ENCODE assay signal across 11 cellular contexts in the genomic region with DNA sequence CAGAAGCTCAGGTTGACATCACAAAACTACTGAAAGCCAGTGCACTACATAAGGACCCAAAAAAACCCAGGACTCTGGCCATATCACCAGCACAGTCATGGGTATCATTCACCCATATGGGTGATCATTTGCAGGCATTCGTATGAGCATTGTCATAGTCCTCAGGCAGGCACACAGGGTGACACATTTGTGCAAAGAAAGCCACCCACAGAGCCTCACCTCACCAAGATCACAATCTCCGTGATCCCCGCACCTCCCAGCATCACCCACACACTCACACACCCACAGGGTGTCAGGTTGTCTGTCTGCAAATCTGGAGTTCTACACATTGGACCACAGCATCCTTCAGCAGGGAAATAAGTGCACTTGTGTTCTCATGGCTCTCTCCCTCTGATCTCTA.
DNase-seq lines count a peak whose midpoint lies in the region; ATAC-seq lines count a peak whose summit lies in the region.
"Had no signal": no experiment of that assay in that cellular context is flagged by ENCODE, and none has a peak within 500 bp of the region (broad histone marks: within the 10 kb centered on the region; RNA-seq: fewer than 3 reads in every experiment).

No MANE protein-coding gene starts in this region.

- H4K20me1 ChIP-seq in Karpas-422 (ENCODE audit: insufficient read depth, low read depth, low read length) = no peaks in the 10 kb centered on the region

- no peaks in the 10 kb centered on the region for H3K27me3 Mint-ChIP-seq in activated CD4-positive, alpha-beta memory T cell treated with anti-CD3 and anti-CD28 coated beads, Interleukin-2, amount 10 ng/mL, durations not matched to agents 7 days and 5 days
- no peaks in the 10 kb centered on the region for H3K27me3 Mint-ChIP-seq in activated naive CD8-positive, alpha-beta T cell treated with anti-CD3 and anti-CD28 coated beads, Interleukin-2, amount 10 ng/mL, durations not matched to agents 7 days and 5 days

- no peak overlapping the region for H3K18ac ChIP-seq in mesenchymal stem cell (ENCODE audit: low read depth in 1 of 2, low read length in 2 of 2)

- H3K9me2 ChIP-seq in Karpas-422 (replicated peaks; ENCODE audit: insufficient read depth, low read length) = no peaks in the 10 kb centered on the region

- 95% methylated on average over 3 of the region's 3 CpGs for WGBS in mesenchymal stem cell

- H3K27ac ChIP-seq in Karpas-422 (ENCODE audit: low read length) (no peak overlapping the region), mesenchymal stem cell (ENCODE audit: low read length, poor library complexity, severe bottlenecking) (no peak overlapping the region)

- no peak overlapping the region for H3K23ac ChIP-seq in mesenchymal stem cell (ENCODE audit: low read length in 2 of 2)

- CTCF ChIA-PET in activated CD4-positive, alpha-beta memory T cell treated with anti-CD3 and anti-CD28 coated beads, Interleukin-2, amount 10 ng/mL, durations not matched to agents 7 days and 5 days (lab: Charles Lee) = interaction anchor here (2.5 kb wide), 1 partner anchor 12 kb away, joined by 13 read pairs; no protein-coding TSS in a partner anchor

- no peaks in the 10 kb centered on the region for H3K9me3 ChIP-seq in Karpas-422 (ENCODE audit: low read length)
- no peaks in the 10 kb centered on the region for H3K9me3 ChIP-seq in mesenchymal stem cell (ENCODE audit: control insufficient read depth, low read length)
- H3K9me3 ChIP-seq: BE2C had no signal

- H3K14ac ChIP-seq in mesenchymal stem cell (ENCODE audit: low read length in 2 of 2) = no peak overlapping the region

- no peaks in the 10 kb centered on the region for H3K79me2 ChIP-seq in Karpas-422 (ENCODE audit: low read length)

- no peaks in the 10 kb centered on the region for H3K79me1 ChIP-seq in mesenchymal stem cell (replicated peaks; ENCODE audit: low read length, poor library complexity, severe bottlenecking)

- H3K9ac ChIP-seq in Karpas-422 (ENCODE audit: low read length) (peak overlapping the region; percentile 7; the same call in 1 of the 2 replicates), mesenchymal stem cell (ENCODE audit: low read length) (no peak overlapping the region)

- no peak overlapping the region for H4K8ac ChIP-seq in mesenchymal stem cell (ENCODE audit: low read length)

- DNase-seq in Karpas-422 (no peak), mesenchymal stem cell (no peak), NCI-H2196 (lab: John Stamatoyannopoulos, UW; ENCODE audit: unreplicated experiment) (no peak), NCI-H1436 treated with DMSO at 0.1 percent for 48 hours (lab: John Stamatoyannopoulos, UW) (no peak), UCSD-AML1 (lab: John Stamatoyannopoulos, UW; ENCODE audit: unreplicated experiment) (no peak)
- peak; percentile 72 for DNase-seq in activated CD4-positive, alpha-beta memory T cell treated with anti-CD3 and anti-CD28 coated beads, Interleukin-2, amount 10 ng/mL, durations not matched to agents 7 days and 5 days
- DNase-seq in activated naive CD8-positive, alpha-beta T cell treated with anti-CD3 and anti-CD28 coated beads, Interleukin-2, amount 10 ng/mL, durations not matched to agents 7 days and 5 days = no peak
- peak; percentile 39 for DNase-seq in stimulated activated CD8-positive, alpha-beta memory T cell treated with anti-CD3 and anti-CD28 coated beads, Interleukin-12 subunit alpha, Interleukin-12 subunit beta, amount 100 ng/mL, for 1 hour (ENCODE audit: low read depth)
- DNase-seq: BE2C, cortex of kidney, SW 1271 had no signal

- H3K27ac Mint-ChIP-seq in activated CD4-positive, alpha-beta memory T cell treated with anti-CD3 and anti-CD28 coated beads, Interleukin-2, amount 10 ng/mL, durations not matched to agents 7 days and 5 days = peak overlapping the region; percentile 74
- H3K27ac Mint-ChIP-seq in activated naive CD8-positive, alpha-beta T cell treated with anti-CD3 and anti-CD28 coated beads, Interleukin-2, amount 10 ng/mL, durations not matched to agents 7 days and 5 days = peak overlapping the region; percentile 8

- H3K27me3 ChIP-seq in Karpas-422 (ENCODE audit: low read length) (no peaks in the 10 kb centered on the region), mesenchymal stem cell (ENCODE audit: control insufficient read depth in 1 of 2, insufficient read depth in 1 of 2, low read length in 2 of 2) (no peaks in the 10 kb centered on the region)
- H3K27me3 ChIP-seq: BE2C had no signal

- H3K4me2 ChIP-seq in Karpas-422 (ENCODE audit: low read depth, low read length, poor library complexity, severe bottlenecking) (peak overlapping the region; percentile 9), mesenchymal stem cell (ENCODE audit: low read length, poor library complexity, severe bottlenecking) (no peak overlapping the region)

- no peak overlapping the region for H4K91ac ChIP-seq in mesenchymal stem cell (ENCODE audit: low read length)

- H2AK5ac ChIP-seq in mesenchymal stem cell (ENCODE audit: low read length, severe bottlenecking) = no peak overlapping the region

- H2BK12ac ChIP-seq in mesenchymal stem cell (ENCODE audit: low read length in 2 of 2) = no peak overlapping the region

- H3K4me3 ChIP-seq in Karpas-422 (ENCODE audit: low read length) = no peak overlapping the region
- H3K4me3 ChIP-seq in mesenchymal stem cell (ENCODE audit: insufficient read depth in 1 of 2, low read depth in 1 of 2, low read length in 2 of 2) = no peak overlapping the region

- H3K36me3 Mint-ChIP-seq in activated CD4-positive, alpha-beta memory T cell treated with anti-CD3 and anti-CD28 coated beads, Interleukin-2, amount 10 ng/mL, durations not matched to agents 7 days and 5 days (ENCODE audit: low read depth) = peaks cover 13% of the 10 kb centered on the region
- peaks cover 24% of the 10 kb centered on the region for H3K36me3 Mint-ChIP-seq in activated naive CD8-positive, alpha-beta T cell treated with anti-CD3 and anti-CD28 coated beads, Interleukin-2, amount 10 ng/mL, durations not matched to agents 7 days and 5 days

- no peak overlapping the region for H2BK15ac ChIP-seq in mesenchymal stem cell (ENCODE audit: low read depth, poor library complexity, severe bottlenecking)

- H3K4me1 Mint-ChIP-seq in activated CD4-positive, alpha-beta memory T cell treated with anti-CD3 and anti-CD28 coated beads, Interleukin-2, amount 10 ng/mL, durations not matched to agents 7 days and 5 days = peaks cover 51% of the 10 kb centered on the region
- peaks cover 46% of the 10 kb centered on the region for H3K4me1 Mint-ChIP-seq in activated naive CD8-positive, alpha-beta T cell treated with anti-CD3 and anti-CD28 coated beads, Interleukin-2, amount 10 ng/mL, durations not matched to agents 7 days and 5 days

- H2BK5ac ChIP-seq in mesenchymal stem cell (ENCODE audit: low read depth, low read length, poor library complexity, severe bottlenecking) = no peak overlapping the region

- H3K9me3 Mint-ChIP-seq in activated CD4-positive, alpha-beta memory T cell treated with anti-CD3 and anti-CD28 coated beads, Interleukin-2, amount 10 ng/mL, durations not matched to agents 7 days and 5 days = peaks cover 11% of the 10 kb centered on the region
- peaks cover 5% of the 10 kb centered on the region for H3K9me3 Mint-ChIP-seq in activated naive CD8-positive, alpha-beta T cell treated with anti-CD3 and anti-CD28 coated beads, Interleukin-2, amount 10 ng/mL, durations not matched to agents 7 days and 5 days

- H2AFZ ChIP-seq in Karpas-422 (ENCODE audit: low read length) (peak overlapping the region; percentile 33; the same call in 1 of the 2 replicates), mesenchymal stem cell (ENCODE audit: low read depth, low read length) (no peak overlapping the region)

- H2BK120ac ChIP-seq in mesenchymal stem cell (ENCODE audit: low read depth, low read length) = no peak overlapping the region

- ATAC-seq in activated naive CD8-positive, alpha-beta T cell treated with anti-CD3 and anti-CD28 coated beads, Interleukin-2, amount 10 ng/mL, durations not matched to agents 7 days and 5 days (ENCODE audit: low read depth) = no peak

- POLR2A ChIA-PET in activated CD4-positive, alpha-beta memory T cell treated with anti-CD3 and anti-CD28 coated beads, Interleukin-2, amount 10 ng/mL, durations not matched to agents 7 days and 5 days (lab: Charles Lee) = interaction anchor here (1.5 to 2.6 kb wide), 3 partner anchors 8 to 13 kb away, joined by 4 to 23 read pairs (median 11); no protein-coding TSS in a partner anchor
- POLR2A ChIA-PET in activated naive CD8-positive, alpha-beta T cell treated with anti-CD3 and anti-CD28 coated beads, Interleukin-2, amount 10 ng/mL, durations not matched to agents 7 days and 5 days (lab: Charles Lee) = no interaction called here

- no peak overlapping the region for H3K4me3 Mint-ChIP-seq in activated CD4-positive, alpha-beta memory T cell treated with anti-CD3 and anti-CD28 coated beads, Interleukin-2, amount 10 ng/mL, durations not matched to agents 7 days and 5 days
- no peak overlapping the region for H3K4me3 Mint-ChIP-seq in activated naive CD8-positive, alpha-beta T cell treated with anti-CD3 and anti-CD28 coated beads, Interleukin-2, amount 10 ng/mL, durations not matched to agents 7 days and 5 days

- no peak overlapping the region for H3K4ac ChIP-seq in mesenchymal stem cell (ENCODE audit: low read depth in 1 of 2, low read length in 2 of 2)

- no peaks in the 10 kb centered on the region for H3K36me3 ChIP-seq in Karpas-422 (ENCODE audit: insufficient read depth, low read length)
- H3K36me3 ChIP-seq in mesenchymal stem cell (ENCODE audit: control insufficient read depth in 1 of 2, insufficient read depth in 2 of 2, low read depth in 1 of 2, low read length in 2 of 2) = no peaks in the 10 kb centered on the region
- H3K36me3 ChIP-seq: BE2C had no signal

- peaks cover 58% of the 10 kb centered on the region for H3K4me1 ChIP-seq in Karpas-422 (ENCODE audit: low read length)
- H3K4me1 ChIP-seq in mesenchymal stem cell (ENCODE audit: control insufficient read depth, insufficient read depth, low read depth, low read length) = peaks cover 14% of the 10 kb centered on the region
- H3K4me1 ChIP-seq: BE2C had no signal

Comparison
In these comparisons a context has a peak if more than half of its experiments do, and no peak if none do; other contexts are left out.
1. DNase-seq: peak in activated CD4-positive, alpha-beta memory T cell treated with anti-CD3 and anti-CD28 coated beads, Interleukin-2, amount 10 ng/mL, durations not matched to agents 7 days and 5 days (single experiment) and stimulated activated CD8-positive, alpha-beta memory T cell treated with anti-CD3 and anti-CD28 coated beads, Interleukin-12 subunit alpha, Interleukin-12 subunit beta, amount 100 ng/mL, for 1 hour (single experiment); none in Karpas-422 (single experiment), activated naive CD8-positive, alpha-beta T cell treated with anti-CD3 and anti-CD28 coated beads, Interleukin-2, amount 10 ng/mL, durations not matched to agents 7 days and 5 days (single experiment), mesenchymal stem cell (single experiment), NCI-H2196 (single experiment), NCI-H1436 treated with DMSO at 0.1 percent for 48 hours (single experiment) and UCSD-AML1 (single experiment).